In genomic region chr11:67486481-67487195, GRCh38 we compare ENCODE assay signal across 12 cellular contexts. TPM values are rescaled to one million over a fixed set of nuclear protein-coding genes. Genes with fewer than 3 reads are reported as not detected.
DNase-seq lines count a peak whose midpoint lies in the region; ATAC-seq, FAIRE-seq and TF ChIP-seq lines count a peak whose summit lies in the region.
"Had no signal": no experiment of that assay in that cellular context is flagged by ENCODE, and none has a peak within 500 bp of the region (broad histone marks: within the 10 kb centered on the region; RNA-seq: fewer than 3 reads in every experiment).

No MANE protein-coding gene starts in this region.

- H3K27me3 ChIP-seq in astrocyte (ENCODE audit: insufficient read depth, low read length) (no peaks in the 10 kb centered on the region), thymus (ENCODE audit: control insufficient read depth, insufficient read depth) (no peaks in the 10 kb centered on the region)
- H3K27me3 ChIP-seq: pancreas had no signal

- H3K27ac ChIP-seq in astrocyte (ENCODE audit: low read depth, low read length) (no peak overlapping the region), thymus (ENCODE audit: low read depth) (peak overlapping the region; percentile 70)
- H3K27ac ChIP-seq: pancreas had no signal

- H3K4me3 ChIP-seq in astrocyte (ENCODE audit: insufficient read depth, low read depth, low read length) (no peak overlapping the region), thymus (ENCODE audit: low read length) (no peak overlapping the region)
- H3K4me3 ChIP-seq: pancreas had no signal

- H3K9ac ChIP-seq in astrocyte (ENCODE audit: low read length) = no peak overlapping the region

- no peak for TF ChIP-seq CTCF in astrocyte (IDR thresholded peaks at IDR 0.05; ENCODE audit: insufficient read depth, low read depth, low read length)

- H3K4me3 Mint-ChIP-seq in astrocyte (ENCODE audit: unreplicated experiment) = peak overlapping the region; percentile 25

- H3K4me2 ChIP-seq in astrocyte (ENCODE audit: low read length) = no peak overlapping the region

- H2AFZ ChIP-seq in astrocyte (ENCODE audit: low read depth, low read length) = no peak overlapping the region

- H3K9me3 Mint-ChIP-seq in astrocyte (ENCODE audit: unreplicated experiment) = peaks cover 2% of the 10 kb centered on the region

- H3K4me1 ChIP-seq in astrocyte (ENCODE audit: insufficient read depth, low read length) (peaks cover 11% of the 10 kb centered on the region), thymus (ENCODE audit: control insufficient read depth, insufficient read depth, low read length) (peaks cover 17% of the 10 kb centered on the region)

- peaks cover 6% of the 10 kb centered on the region for H3K4me1 Mint-ChIP-seq in astrocyte (ENCODE audit: low read depth, unreplicated experiment)

- peaks cover 28% of the 10 kb centered on the region for H3K79me2 ChIP-seq in astrocyte (ENCODE audit: insufficient read depth, low read length)

- 87% methylated on average over 20 of the region's 20 CpGs for WGBS in thymus

- peak; percentile 32 for ATAC-seq in HG03342 (IDR thresholded peaks at IDR 0.05; ENCODE audit: unreplicated experiment)
- no peak for ATAC-seq in GM19467 (IDR thresholded peaks at IDR 0.05; ENCODE audit: unreplicated experiment)
- ATAC-seq: pancreas had no signal

- no peak for FAIRE-seq in astrocyte (lab: Jason Lieb, UNC)
- FAIRE-seq: colon, pancreas, TTC549 had no signal

- no peaks in the 10 kb centered on the region for H3K27me3 Mint-ChIP-seq in astrocyte (ENCODE audit: low read depth, unreplicated experiment)

- H3K9me3 ChIP-seq in astrocyte (ENCODE audit: insufficient read depth, low read depth, low read length) (no peaks in the 10 kb centered on the region), thymus (ENCODE audit: control insufficient read depth) (no peaks in the 10 kb centered on the region)
- H3K9me3 ChIP-seq: pancreas had no signal

- H3K36me3 Mint-ChIP-seq in astrocyte (ENCODE audit: low read depth, unreplicated experiment) = peaks cover 24% of the 10 kb centered on the region

- H4K20me1 ChIP-seq in astrocyte (ENCODE audit: insufficient read depth, low read length) = peaks cover 27% of the 10 kb centered on the region

- DNase-seq in stimulated activated CD4-positive, alpha-beta T cell treated with anti-CD3 and anti-CD28 coated beads, Interleukin-1b, Interleukin-23, amount 100 ng/mL, for 48 hours = peak; percentile 59
- DNase-seq in stimulated activated CD4-positive, alpha-beta T cell treated with anti-CD3 and anti-CD28 coated beads, Interleukin-12 subunit alpha, Interleukin-12 subunit beta, amount 100 ng/mL, for 4 hours = no peak
- DNase-seq in astrocyte (ENCODE audit: low read depth) (no peak), SIG-M5 treated with dmso at 0.1 percent for 504 hours (lab: John Stamatoyannopoulos, UW; ENCODE audit: unreplicated experiment) (no peak), LoVo (ENCODE audit: low spot score) (no peak)
- DNase-seq: NCI-H510A treated with DMSO at 0.1 percent for 48 hours had no signal

- no peaks in the 10 kb centered on the region for H3K36me3 ChIP-seq in astrocyte (ENCODE audit: insufficient read depth, low read length)
- H3K36me3 ChIP-seq in thymus (ENCODE audit: control insufficient read depth, insufficient read depth) = peaks cover 43% of the 10 kb centered on the region

- no peak overlapping the region for H3K27ac Mint-ChIP-seq in astrocyte (ENCODE audit: unreplicated experiment)

RNA-seq across cellular contexts. Expression of gene AIP, which starts 3.8 kb away (rescaled TPM):
- 42.1 and 43.6 TPM in 2 replicates for total RNA-seq in astrocyte
- polyA plus RNA-seq in thymus = 96.4 TPM

RNA-seq across cellular contexts. Expression of gene TMEM134, which starts 17.6 kb away (rescaled TPM):
- 38.0 and 48.1 TPM in 2 replicates for total RNA-seq in astrocyte
- polyA plus RNA-seq in thymus = 96.3 TPM

RNA-seq across cellular contexts. Expression of gene PITPNM1, which starts 18.5 kb away (rescaled TPM):
- 61.1 and 71.5 TPM in 2 replicates for total RNA-seq in astrocyte
- polyA plus RNA-seq in thymus = 57.2 TPM

RNA-seq across cellular contexts. Expression of gene CDK2AP2, which starts 21.3 kb away (rescaled TPM):
- 36.1 and 45.0 TPM in 2 replicates for total RNA-seq in astrocyte
- polyA plus RNA-seq in thymus = 51.2 TPM

RNA-seq across cellular contexts. Expression of gene CABP4, which starts 31.5 kb away (rescaled TPM):
- total RNA-seq in astrocyte = not detected in 2 replicates
- 1.6 TPM for polyA plus RNA-seq in thymus
